In genomic region chr2:32277363-32277673, GRCh38 we compare ENCODE assay signal across 7 cellular contexts. TPM values are rescaled to one million over a fixed set of nuclear protein-coding genes. Genes with fewer than 3 reads are reported as not detected.
A peak's percentile ranks its signal among the peaks of the same experiment; 100 is the strongest.
DNase-seq lines count a peak whose midpoint lies in the region; ATAC-seq, FAIRE-seq and TF ChIP-seq lines count a peak whose summit lies in the region.

No MANE protein-coding gene starts in this region.

- H3K36me3 ChIP-seq in HAP-1 (replicated peaks) (no peaks in the 10 kb centered on the region), iPS-15b (ENCODE audit: control insufficient read depth, insufficient read depth, low read length) (no peaks in the 10 kb centered on the region), subcutaneous abdominal adipose tissue (ENCODE audit: control insufficient read depth in 5 of 5, insufficient read depth in 5 of 5, low read length in 5 of 5) (peaks cover 0 to 7% (median 1%) of the 10 kb centered on the region in 5 donors)

- no peak for FAIRE-seq in GM19239 (lab: Jason Lieb, UNC)

- CTCF ChIA-PET in WTC11 (lab: Charles Lee) = no interaction called here

- DNase-seq in HAP-1 (ENCODE audit: low spot score in 2 of 2) (no peak), WTC11 (ENCODE audit: low spot score) (no peak), GM19239 (ENCODE audit: insufficient read length, low spot score) (no peak), D341Med (ENCODE audit: low spot score) (no peak)

- peak overlapping the region; percentile 94 for H3K27ac Mint-ChIP-seq in WTC11

- in situ Hi-C loops in HAP-1 (cut with MboI; ENCODE audit: low sequenced_read_pairs) = no loop called here

- H3K4me1 ChIP-seq in HAP-1 = peaks cover 5% of the 10 kb centered on the region
- peaks cover 8% of the 10 kb centered on the region for H3K4me1 ChIP-seq in iPS-15b (ENCODE audit: control insufficient read depth, insufficient read depth, low read length)
- H3K4me1 ChIP-seq in subcutaneous abdominal adipose tissue (ENCODE audit: control insufficient read depth in 5 of 5, insufficient read depth in 5 of 5, low read length in 5 of 5) = peaks cover 0 to 20% (median 16%) of the 10 kb centered on the region in 5 donors

- POLR2A ChIA-PET in WTC11 (lab: Charles Lee) = interaction anchor here (0.5 kb wide), 1 partner anchor 80 kb away, joined by 4 read pairs; no protein-coding TSS in a partner anchor

- H3K36me3 Mint-ChIP-seq in WTC11 = peaks cover 4% of the 10 kb centered on the region

- no peaks in the 10 kb centered on the region for H3K27me3 ChIP-seq in HAP-1 (ENCODE audit: low read depth)
- no peaks in the 10 kb centered on the region for H3K27me3 ChIP-seq in iPS-15b (ENCODE audit: control insufficient read depth, insufficient read depth, low read length)
- H3K27me3 ChIP-seq in subcutaneous abdominal adipose tissue (ENCODE audit: control insufficient read depth in 5 of 5, insufficient read depth in 4 of 5, low read length in 5 of 5) = peaks cover 0 to 3% (median 0%) of the 10 kb centered on the region in 5 donors

- peaks cover 18% of the 10 kb centered on the region for H3K27me3 Mint-ChIP-seq in WTC11 (ENCODE audit: low read depth)

- peak overlapping the region; percentile 84 for H3K4me3 Mint-ChIP-seq in WTC11

- no peak for TF ChIP-seq CTCF in WTC11 (IDR thresholded peaks at IDR 0.05)

- peak overlapping the region; percentile 59 for H3K27ac ChIP-seq in subcutaneous abdominal adipose tissue (ENCODE audit: low read depth, low read length)

- H3K9ac ChIP-seq in iPS-15b (ENCODE audit: low read depth, low read length) (peak overlapping the region; percentile 41), subcutaneous abdominal adipose tissue (ENCODE audit: low read length in 5 of 5) (peak overlapping the region; percentile 92 to 100 (median 98))

- H3K4me1 Mint-ChIP-seq in WTC11 = peaks cover 9% of the 10 kb centered on the region

- no peak for ATAC-seq in WTC11
- ATAC-seq in GM21515 (IDR thresholded peaks at IDR 0.05; ENCODE audit: unreplicated experiment) = no peak

- no peaks in the 10 kb centered on the region for H3K9me3 Mint-ChIP-seq in WTC11

- H3K4me3 ChIP-seq in HAP-1 (peak overlapping the region; percentile 93), iPS-15b (ENCODE audit: low read depth, low read length) (peak overlapping the region; percentile 94), subcutaneous abdominal adipose tissue (ENCODE audit: low read depth in 1 of 5, low read length in 5 of 5) (peak overlapping the region; percentile 88 to 98 (median 95))

- H3K9me3 ChIP-seq in HAP-1 = no peaks in the 10 kb centered on the region
- no peaks in the 10 kb centered on the region for H3K9me3 ChIP-seq in iPS-15b (ENCODE audit: control insufficient read depth, insufficient read depth, low read length)
- no peaks in the 10 kb centered on the region for H3K9me3 ChIP-seq in subcutaneous abdominal adipose tissue (ENCODE audit: control insufficient read depth in 5 of 5, low read length in 5 of 5)

TF ChIP-seq in WTC11, 78 proteins besides CTCF, POLR2A, EP300 and RAD21 (continues in another document):
- TF ChIP-seq E2F1 (CRISPR knock-in tag; IDR thresholded peaks at IDR 0.05) (no peak), ZNF219 (CRISPR knock-in tag; IDR thresholded peaks at IDR 0.05; ENCODE audit: borderline replicate concordance) (no peak), ZNF512 (CRISPR knock-in tag; IDR thresholded peaks at IDR 0.05; ENCODE audit: borderline replicate concordance) (no peak), GRHL2 (CRISPR knock-in tag; IDR thresholded peaks at IDR 0.05; ENCODE audit: insufficient replicate concordance, severe bottlenecking) (no peak), FOXP1 (CRISPR knock-in tag; IDR thresholded peaks at IDR 0.05; ENCODE audit: borderline replicate concordance) (no peak), CDX4 (CRISPR knock-in tag; IDR thresholded peaks at IDR 0.05; ENCODE audit: borderline replicate concordance) (no peak), GABPB1 (CRISPR knock-in tag; IDR thresholded peaks at IDR 0.05) (no peak), ZNF281 (CRISPR knock-in tag; IDR thresholded peaks at IDR 0.05) (no peak), ATF6 (CRISPR knock-in tag; IDR thresholded peaks at IDR 0.05) (no peak), MXD4 (CRISPR knock-in tag; IDR thresholded peaks at IDR 0.05; ENCODE audit: borderline replicate concordance) (no peak), IRF1 (CRISPR knock-in tag; IDR thresholded peaks at IDR 0.05) (no peak), KAT7 (CRISPR knock-in tag; IDR thresholded peaks at IDR 0.05; ENCODE audit: borderline replicate concordance) (no peak)

RNA-seq across cellular contexts. Expression of gene YIPF4, which starts 0.4 kb away (rescaled TPM):
- total RNA-seq in WTC11 (2021) = 23.0 to 24.8 TPM (median 24.5 TPM) in 3 replicates

RNA-seq across cellular contexts. Expression of gene NLRC4, which starts 12.6 kb away (rescaled TPM):
- total RNA-seq in WTC11 (2021) = not detected in 3 replicates
